In genomic region chr16:12458591-12459400, GRCh38 we compare ENCODE assay signal across 9 cellular contexts.
A peak's percentile ranks its signal among the peaks of the same experiment; 100 is the strongest.
DNase-seq lines count a peak whose midpoint lies in the region; FAIRE-seq and TF ChIP-seq lines count a peak whose summit lies in the region.
"Had no signal": no experiment of that assay in that cellular context is flagged by ENCODE, and none has a peak within 500 bp of the region (broad histone marks: within the 10 kb centered on the region; RNA-seq: fewer than 3 reads in every experiment).

No MANE protein-coding gene starts in this region.

- H2AFZ ChIP-seq in neuronal stem cell (ENCODE audit: low read length) = no peak overlapping the region

- FAIRE-seq in kidney (lab: Jason Lieb, UNC) = no peak
- FAIRE-seq: TTC549 had no signal

- H3K27me3 Mint-ChIP-seq in T-helper 2 cell treated with Interferon-gamma antibody and Interleukin-4, amounts not matched to agents 5 μg/mL and 100 μg/mL, for 36 hours (ENCODE audit: low read depth) = no peaks in the 10 kb centered on the region

- intact Hi-C loops in kidney (cut with DNase I) = no loop called here

- H3K9me3 Mint-ChIP-seq in T-helper 2 cell treated with Interferon-gamma antibody and Interleukin-4, amounts not matched to agents 5 μg/mL and 100 μg/mL, for 36 hours = no peaks in the 10 kb centered on the region

- H3K9ac ChIP-seq in kidney (ENCODE audit: low read length in 2 of 2) (peak overlapping the region in 1 of 2 donors; percentile 23), neuronal stem cell (ENCODE audit: low read depth, low read length, poor library complexity) (no peak overlapping the region)

- no peaks in the 10 kb centered on the region for H3K36me3 Mint-ChIP-seq in T-helper 2 cell treated with Interferon-gamma antibody and Interleukin-4, amounts not matched to agents 5 μg/mL and 100 μg/mL, for 36 hours (ENCODE audit: low read depth)

- H3K27me3 ChIP-seq in neuronal stem cell (ENCODE audit: control insufficient read depth in 3 of 3, insufficient read depth in 3 of 3, low read depth in 1 of 3, low read length in 3 of 3) = no peaks in the 10 kb centered on the region

- H3K27ac ChIP-seq in kidney (ENCODE audit: low read depth in 2 of 2, low read length in 2 of 2) (peak overlapping the region in 1 of 2 donors; percentile 48), neuronal stem cell (replicated peaks; ENCODE audit: low read length) (no peak overlapping the region)

- no peak overlapping the region for H3K4ac ChIP-seq in neuronal stem cell (ENCODE audit: low read length)

- H3K27ac Mint-ChIP-seq in T-helper 2 cell treated with Interferon-gamma antibody and Interleukin-4, amounts not matched to agents 5 μg/mL and 100 μg/mL, for 36 hours = peak overlapping the region; percentile 85

- H3K4me1 ChIP-seq in kidney (ENCODE audit: control insufficient read depth in 1 of 2, insufficient read depth in 1 of 2, low read depth in 1 of 2, low read length in 2 of 2) = peaks cover 14 to 22% of the 10 kb centered on the region in 2 donors
- H3K4me1 ChIP-seq in neuronal stem cell (ENCODE audit: control insufficient read depth in 2 of 2, insufficient read depth in 1 of 2, low read depth in 1 of 2, low read length in 2 of 2) = no peaks in the 10 kb centered on the region

- H2BK12ac ChIP-seq in neuronal stem cell (ENCODE audit: low read length) = no peak overlapping the region

- H4K91ac ChIP-seq in neuronal stem cell (ENCODE audit: low read depth, low read length, poor library complexity) = no peak overlapping the region

- H3K79me1 ChIP-seq in neuronal stem cell (ENCODE audit: low read depth, low read length) = no peaks in the 10 kb centered on the region

- DNase-seq in stimulated activated naive CD4-positive, alpha-beta T cell (lab: John Stamatoyannopoulos, UW) = peak in 4 of 6 experiments; percentile 28 to 49 (median 38)
- no peak for DNase-seq in stimulated activated naive CD4-positive, alpha-beta T cell treated with Interleukin-2 at 50 U/mL for 16 hours (lab: John Stamatoyannopoulos, UW)
- DNase-seq in T-helper 2 cell treated with Interferon-gamma antibody and Interleukin-4, amounts not matched to agents 5 μg/mL and 100 μg/mL, for 36 hours (ENCODE audit: low spot score) = peak; percentile 14
- peak; percentile 81 for DNase-seq in kidney
- DNase-seq in superior temporal gyrus (ENCODE audit: extremely low spot score) = no peak
- no peak for DNase-seq in NCI-H526 treated with DMSO at 0.1 percent for 48 hours (lab: John Stamatoyannopoulos, UW)
- no peak for DNase-seq in neuronal stem cell (ENCODE audit: low spot score)
- DNase-seq in globus pallidus (ENCODE audit: low spot score) = no peak

- H3K14ac ChIP-seq in neuronal stem cell (ENCODE audit: low read length) = no peak overlapping the region

- H2BK15ac ChIP-seq in neuronal stem cell (ENCODE audit: low read length) = no peak overlapping the region

- peak overlapping the region; percentile 48 for H3K4me3 Mint-ChIP-seq in T-helper 2 cell treated with Interferon-gamma antibody and Interleukin-4, amounts not matched to agents 5 μg/mL and 100 μg/mL, for 36 hours

- no peak overlapping the region for H2BK120ac ChIP-seq in neuronal stem cell (ENCODE audit: low read depth, low read length)

- no peak for TF ChIP-seq CTCF in kidney (IDR thresholded peaks at IDR 0.05; ENCODE audit: borderline replicate concordance, extremely low read depth, insufficient read depth)

- no peak overlapping the region for H2BK5ac ChIP-seq in neuronal stem cell (ENCODE audit: low read length)

- no peaks in the 10 kb centered on the region for H3K9me3 ChIP-seq in kidney (ENCODE audit: control insufficient read depth in 1 of 2, low read length in 2 of 2)
- H3K9me3 ChIP-seq in neuronal stem cell (replicated peaks in 1 of 2; ENCODE audit: control insufficient read depth in 2 of 2, insufficient read depth in 1 of 2, low read depth in 1 of 2, low read length in 2 of 2) = no peaks in the 10 kb centered on the region

- H3K36me3 ChIP-seq in kidney (ENCODE audit: control insufficient read depth in 1 of 2, insufficient read depth in 2 of 2, low read length in 2 of 2) = no peaks in the 10 kb centered on the region
- H3K36me3 ChIP-seq in neuronal stem cell (replicated peaks in 1 of 2; ENCODE audit: control insufficient read depth in 2 of 2, insufficient read depth in 2 of 2, low read length in 2 of 2) = no peaks in the 10 kb centered on the region

- peaks cover 15% of the 10 kb centered on the region for H3K4me1 Mint-ChIP-seq in T-helper 2 cell treated with Interferon-gamma antibody and Interleukin-4, amounts not matched to agents 5 μg/mL and 100 μg/mL, for 36 hours (ENCODE audit: low read depth)

- no peak overlapping the region for H3K4me2 ChIP-seq in neuronal stem cell (ENCODE audit: insufficient read depth, low read length, poor library complexity, severe bottlenecking)

- H3K4me3 ChIP-seq in kidney (ENCODE audit: low read length in 2 of 2) = no peak overlapping the region
- no peak overlapping the region for H3K4me3 ChIP-seq in neuronal stem cell (ENCODE audit: low read length in 2 of 2)

- H4K8ac ChIP-seq in neuronal stem cell (ENCODE audit: low read depth, low read length) = no peak overlapping the region

- no CpG with 5 or more reads among the region's 12 CpGs for WGBS in neuronal stem cell (ENCODE audit: extremely low coverage in 2 of 2, insufficient read length in 2 of 2, insufficient replicate concordance in 1 of 2), 2 donors

- H3K23ac ChIP-seq in neuronal stem cell (ENCODE audit: low read depth, low read length, poor library complexity) = no peak overlapping the region

- no peak overlapping the region for H2AK5ac ChIP-seq in neuronal stem cell (ENCODE audit: low read depth, low read length)

- no peak overlapping the region for H3K18ac ChIP-seq in neuronal stem cell (ENCODE audit: low read length)

Comparison
In these comparisons a context has a peak if more than half of its experiments do, and no peak if none do; other contexts are left out.
1. DNase-seq: peak in stimulated activated naive CD4-positive, alpha-beta T cell (4 of 6), T-helper 2 cell treated with Interferon-gamma antibody and Interleukin-4, amounts not matched to agents 5 μg/mL and 100 μg/mL, for 36 hours (single experiment) and kidney (single experiment); none in stimulated activated naive CD4-positive, alpha-beta T cell treated with Interleukin-2 at 50 U/mL for 16 hours (single experiment), superior temporal gyrus (single experiment), NCI-H526 treated with DMSO at 0.1 percent for 48 hours (single experiment), neuronal stem cell (single experiment) and globus pallidus (single experiment).